In the genomic region with DNA sequence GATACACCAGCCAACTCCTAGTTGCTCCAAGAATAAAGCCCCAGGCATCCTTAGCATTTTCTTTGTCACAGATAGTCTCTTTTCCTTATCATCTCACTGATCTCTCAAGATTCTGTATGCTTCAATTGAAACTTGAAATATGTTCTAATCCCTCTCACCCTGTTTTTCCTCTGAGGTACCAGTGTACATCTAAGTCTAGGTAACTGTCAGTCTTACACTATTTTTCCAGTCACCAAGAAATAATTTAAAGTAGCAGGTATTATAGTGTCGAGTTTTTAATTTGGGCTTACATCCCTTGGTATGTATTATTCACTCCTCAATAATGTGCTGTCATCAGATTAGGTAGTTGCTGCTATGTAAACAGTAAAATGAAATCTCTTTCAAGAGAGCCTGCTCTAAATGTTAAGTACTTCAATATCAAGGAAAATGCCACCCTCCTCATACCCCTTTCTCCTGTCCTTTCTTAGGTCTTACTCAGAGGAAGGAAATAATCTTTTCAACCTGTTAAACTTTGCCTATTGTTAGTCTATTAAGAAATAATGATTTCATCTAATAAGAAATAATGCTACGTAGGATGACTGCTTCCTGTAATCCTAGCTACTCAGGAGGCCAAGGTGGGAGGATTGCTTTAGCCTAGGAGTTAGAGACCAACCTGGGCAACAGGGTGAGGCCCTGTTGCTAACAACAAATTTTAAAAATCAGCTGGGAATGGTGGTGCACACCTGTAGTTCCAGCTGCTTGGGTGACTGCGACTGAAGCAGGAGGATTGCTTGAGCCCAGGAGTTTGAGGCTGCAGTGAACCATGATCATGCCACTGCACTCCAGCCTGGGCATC, we compare ENCODE assay signal across 15 cellular contexts. TPM values are rescaled to one million over a fixed set of nuclear protein-coding genes. Genes with fewer than 3 reads are reported as not detected.
DNase-seq lines count a peak whose midpoint lies in the region; ATAC-seq, FAIRE-seq and TF ChIP-seq lines count a peak whose summit lies in the region.
"Had no signal": no experiment of that assay in that cellular context is flagged by ENCODE, and none has a peak within 500 bp of the region (broad histone marks: within the 10 kb centered on the region; RNA-seq: fewer than 3 reads in every experiment).

No MANE protein-coding gene starts in this region.

- H4K20me1 ChIP-seq in hepatocyte (ENCODE audit: insufficient read depth, poor library complexity, severe bottlenecking) = peaks cover 43% of the 10 kb centered on the region

- FAIRE-seq in islet of Langerhans (lab: Jason Lieb, UNC) = peak; percentile 53

- peaks cover 12% of the 10 kb centered on the region for H3K36me3 Mint-ChIP-seq in stimulated activated effector memory CD8-positive, alpha-beta T cell treated with anti-CD3 and anti-CD28 coated beads, Interleukin-12 subunit alpha, Interleukin-12 subunit beta, amount 100 ng/mL, for 72 hours
- H3K36me3 Mint-ChIP-seq in activated T-helper 1 cell treated with anti-CD3 and anti-CD28 coated beads, Interleukin-12 subunit alpha, Interleukin-12 subunit beta, Interleukin-2, Interleukin-4 antibody, amounts not matched to agents 30 ng/mL and 10 ng/mL and 1 ng/mL, durations not matched to agents 14 hours and 24 hours and 36 hours (ENCODE audit: low read depth) = peaks cover 2% of the 10 kb centered on the region

- H3K4me1 ChIP-seq in hepatocyte (ENCODE audit: insufficient read depth) = peaks cover 17% of the 10 kb centered on the region
- H3K4me1 ChIP-seq: prostate gland had no signal

- no peaks in the 10 kb centered on the region for H3K27me3 Mint-ChIP-seq in activated T-helper 1 cell treated with anti-CD3 and anti-CD28 coated beads, Interleukin-12 subunit alpha, Interleukin-12 subunit beta, Interleukin-2, Interleukin-4 antibody, amounts not matched to agents 30 ng/mL and 10 ng/mL and 1 ng/mL, durations not matched to agents 14 hours and 24 hours and 36 hours (ENCODE audit: insufficient read depth)
- H3K27me3 Mint-ChIP-seq: activated naive CD4-positive, alpha-beta T cell treated with anti-CD3 and anti-CD28 coated beads, Interleukin-2, amount 50 U/mL, for 24 hours had no signal

- no peaks in the 10 kb centered on the region for H3K36me3 ChIP-seq in hepatocyte (replicated peaks; ENCODE audit: insufficient read depth, low read depth)
- H3K36me3 ChIP-seq: prostate gland had no signal

- DNase-seq in HCEC 1CT (peak; percentile 46), DMS53 (lab: John Stamatoyannopoulos, UW) (no peak), hepatocyte (ENCODE audit: low spot score) (no peak)
- no peak for DNase-seq in stimulated activated effector memory CD8-positive, alpha-beta T cell treated with anti-CD3 and anti-CD28 coated beads, Interleukin-12 subunit alpha, Interleukin-12 subunit beta, amount 100 ng/mL, for 72 hours (ENCODE audit: low spot score in 2 of 2)
- DNase-seq in activated T-helper 1 cell treated with anti-CD3 and anti-CD28 coated beads, Interleukin-12 subunit alpha, Interleukin-12 subunit beta, Interleukin-2, Interleukin-4 antibody, amounts not matched to agents 30 ng/mL and 10 ng/mL and 1 ng/mL, durations not matched to agents 14 hours and 24 hours and 36 hours (ENCODE audit: low spot score) = no peak
- DNase-seq: activated CD8-positive, alpha-beta T cell treated with anti-CD3 and anti-CD28 coated beads, Interleukin-2, amount 10 ng/mL, durations not matched to agents 7 days and 5 days; DMS79 treated with DMSO at 0.1 percent for 48 hours; left ventricle myocardium superior; NCI-H187 treated with DMSO at 0.1 percent for 48 hours had no signal

- H3K79me2 ChIP-seq in hepatocyte = peaks cover 98% of the 10 kb centered on the region

- no peak overlapping the region for H3K4me3 Mint-ChIP-seq in stimulated activated effector memory CD8-positive, alpha-beta T cell treated with anti-CD3 and anti-CD28 coated beads, Interleukin-12 subunit alpha, Interleukin-12 subunit beta, amount 100 ng/mL, for 72 hours
- H3K4me3 Mint-ChIP-seq in activated T-helper 1 cell treated with anti-CD3 and anti-CD28 coated beads, Interleukin-12 subunit alpha, Interleukin-12 subunit beta, Interleukin-2, Interleukin-4 antibody, amounts not matched to agents 30 ng/mL and 10 ng/mL and 1 ng/mL, durations not matched to agents 14 hours and 24 hours and 36 hours = no peak overlapping the region
- H3K4me3 Mint-ChIP-seq: activated CD8-positive, alpha-beta T cell treated with anti-CD3 and anti-CD28 coated beads, Interleukin-2, amount 10 ng/mL, durations not matched to agents 7 days and 5 days; activated naive CD4-positive, alpha-beta T cell treated with anti-CD3 and anti-CD28 coated beads, Interleukin-2, amount 50 U/mL, for 24 hours; T-helper 2 cell treated with Interferon-gamma antibody and Interleukin-4, amounts not matched to agents 5 μg/mL and 100 μg/mL, for 36 hours had no signal

- peak overlapping the region; percentile 52 for H3K27ac Mint-ChIP-seq in stimulated activated effector memory CD8-positive, alpha-beta T cell treated with anti-CD3 and anti-CD28 coated beads, Interleukin-12 subunit alpha, Interleukin-12 subunit beta, amount 100 ng/mL, for 72 hours
- no peak overlapping the region for H3K27ac Mint-ChIP-seq in activated T-helper 1 cell treated with anti-CD3 and anti-CD28 coated beads, Interleukin-12 subunit alpha, Interleukin-12 subunit beta, Interleukin-2, Interleukin-4 antibody, amounts not matched to agents 30 ng/mL and 10 ng/mL and 1 ng/mL, durations not matched to agents 14 hours and 24 hours and 36 hours
- H3K27ac Mint-ChIP-seq: activated CD8-positive, alpha-beta T cell treated with anti-CD3 and anti-CD28 coated beads, Interleukin-2, amount 10 ng/mL, durations not matched to agents 7 days and 5 days; activated naive CD4-positive, alpha-beta T cell treated with anti-CD3 and anti-CD28 coated beads, Interleukin-2, amount 50 U/mL, for 24 hours; T-helper 2 cell treated with Interferon-gamma antibody and Interleukin-4, amounts not matched to agents 5 μg/mL and 100 μg/mL, for 36 hours had no signal

- no peaks in the 10 kb centered on the region for H3K27me3 ChIP-seq in hepatocyte

- H3K9me2 ChIP-seq in hepatocyte (replicated peaks; ENCODE audit: insufficient read depth) = no peaks in the 10 kb centered on the region

- 90% methylated on average over 3 of the region's 3 CpGs for WGBS in hepatocyte (ENCODE audit: low lambda C conversion rate, missing lambda C conversion rate)

- H2AFZ ChIP-seq in hepatocyte = no peak overlapping the region

- no peaks in the 10 kb centered on the region for H3K9me3 ChIP-seq in hepatocyte (ENCODE audit: low read depth)
- H3K9me3 ChIP-seq: prostate gland had no signal

- intact Hi-C loops in activated T-helper 1 cell treated with anti-CD3 and anti-CD28 coated beads, Interleukin-12 subunit alpha, Interleukin-12 subunit beta, Interleukin-2, Interleukin-4 antibody, amounts not matched to agents 30 ng/mL and 10 ng/mL and 1 ng/mL, durations not matched to agents 14 hours and 24 hours and 36 hours (cut with micrococcal nuclease) = no loop called here

- no peaks in the 10 kb centered on the region for H3K9me3 Mint-ChIP-seq in stimulated activated effector memory CD8-positive, alpha-beta T cell treated with anti-CD3 and anti-CD28 coated beads, Interleukin-12 subunit alpha, Interleukin-12 subunit beta, amount 100 ng/mL, for 72 hours
- no peaks in the 10 kb centered on the region for H3K9me3 Mint-ChIP-seq in activated T-helper 1 cell treated with anti-CD3 and anti-CD28 coated beads, Interleukin-12 subunit alpha, Interleukin-12 subunit beta, Interleukin-2, Interleukin-4 antibody, amounts not matched to agents 30 ng/mL and 10 ng/mL and 1 ng/mL, durations not matched to agents 14 hours and 24 hours and 36 hours
- H3K9me3 Mint-ChIP-seq: activated naive CD4-positive, alpha-beta T cell treated with anti-CD3 and anti-CD28 coated beads, Interleukin-2, amount 50 U/mL, for 24 hours; T-helper 2 cell treated with Interferon-gamma antibody and Interleukin-4, amounts not matched to agents 5 μg/mL and 100 μg/mL, for 36 hours had no signal

- peaks cover 24% of the 10 kb centered on the region for H3K4me1 Mint-ChIP-seq in stimulated activated effector memory CD8-positive, alpha-beta T cell treated with anti-CD3 and anti-CD28 coated beads, Interleukin-12 subunit alpha, Interleukin-12 subunit beta, amount 100 ng/mL, for 72 hours
- peaks cover 15% of the 10 kb centered on the region for H3K4me1 Mint-ChIP-seq in activated T-helper 1 cell treated with anti-CD3 and anti-CD28 coated beads, Interleukin-12 subunit alpha, Interleukin-12 subunit beta, Interleukin-2, Interleukin-4 antibody, amounts not matched to agents 30 ng/mL and 10 ng/mL and 1 ng/mL, durations not matched to agents 14 hours and 24 hours and 36 hours (ENCODE audit: low read depth)

- H3K27ac ChIP-seq in hepatocyte = no peak overlapping the region
- H3K27ac ChIP-seq: KMS-11, prostate gland had no signal

- no peak for TF ChIP-seq CTCF in hepatocyte (IDR thresholded peaks at IDR 0.05; ENCODE audit: poor library complexity)

- ATAC-seq in SK-N-SH treated with all-trans-retinoic acid at 6 μM for 48 hours = peak; percentile 33
- no peak for ATAC-seq in stimulated activated effector memory CD8-positive, alpha-beta T cell treated with anti-CD3 and anti-CD28 coated beads, Interleukin-12 subunit alpha, Interleukin-12 subunit beta, amount 100 ng/mL, for 72 hours
- ATAC-seq: activated CD8-positive, alpha-beta T cell treated with anti-CD3 and anti-CD28 coated beads, Interleukin-2, amount 10 ng/mL, durations not matched to agents 7 days and 5 days; left ventricle myocardium superior had no signal

- no peak overlapping the region for H3K4me2 ChIP-seq in hepatocyte
- H3K4me2 ChIP-seq: KMS-11 had no signal

- no peak overlapping the region for H3K4me3 ChIP-seq in hepatocyte
- H3K4me3 ChIP-seq: prostate gland had no signal

TF ChIP-seq in SK-N-SH treated with all-trans-retinoic acid at 6 μM for 48 hours, 23 proteins besides CTCF, POLR2A, EP300 and RAD21 (continues in another document):
- no peak for TF ChIP-seq CSRNP3 (CRISPR knock-in tag; IDR thresholded peaks at IDR 0.05)
- no peak for TF ChIP-seq RARB (CRISPR knock-in tag; IDR thresholded peaks at IDR 0.05)

RNA-seq across cellular contexts. Expression of gene TSC22D2, which starts 39.8 kb away (rescaled TPM):
- total RNA-seq in activated T-helper 1 cell treated with anti-CD3 and anti-CD28 coated beads, Interleukin-12 subunit alpha, Interleukin-12 subunit beta, Interleukin-2, Interleukin-4 antibody, amounts not matched to agents 30 ng/mL and 10 ng/mL and 1 ng/mL, durations not matched to agents 14 hours and 24 hours and 36 hours = 21.3 and 22.7 TPM in 2 replicates
- 25.0 and 34.9 TPM in 2 replicates for total RNA-seq in hepatocyte
- polyA plus RNA-seq in hepatocyte = 36.9 and 38.8 TPM in 2 replicates
